ENCODE assay signal across 1 cellular context in genomic region chr6:15366003-15366535, GRCh38.
TF ChIP-seq lines count a peak whose summit lies in the region.

No MANE protein-coding gene starts in this region.

TF ChIP-seq in GM12878, 131 proteins besides CTCF, POLR2A, EP300 and RAD21 (continued from another document):
- TF ChIP-seq ZNF687 (IDR thresholded peaks at IDR 0.05) (no peak), CHD4 (IDR thresholded peaks at IDR 0.05) (no peak), MLLT1 (IDR thresholded peaks at IDR 0.05) (no peak), ZNF384 (IDR thresholded peaks at IDR 0.05; ENCODE audit: borderline replicate concordance, low read depth, low read length) (no peak), IRF3 (IDR thresholded peaks at IDR 0.05) (no peak), RELA (IDR thresholded peaks at IDR 0.05; ENCODE audit: borderline replicate concordance, partially characterized antibody) (no peak), CEBPB (IDR thresholded peaks at IDR 0.05; ENCODE audit: borderline replicate concordance in 1 of 2, low read depth in 2 of 2, low read length in 2 of 2) (no peak), CEBPZ (IDR thresholded peaks at IDR 0.05; ENCODE audit: low read depth, low read length) (no peak), NRF1 (conservative IDR thresholded peaks at IDR 0.05; ENCODE audit: low read depth, low read length) (no peak), SMC3 (IDR thresholded peaks at IDR 0.05; ENCODE audit: borderline replicate concordance, low read length) (no peak), CBFB (IDR thresholded peaks at IDR 0.05; ENCODE audit: low read depth) (no peak)
